Comparison of ENCODE assay signal across 20 cellular contexts in the genomic region with DNA sequence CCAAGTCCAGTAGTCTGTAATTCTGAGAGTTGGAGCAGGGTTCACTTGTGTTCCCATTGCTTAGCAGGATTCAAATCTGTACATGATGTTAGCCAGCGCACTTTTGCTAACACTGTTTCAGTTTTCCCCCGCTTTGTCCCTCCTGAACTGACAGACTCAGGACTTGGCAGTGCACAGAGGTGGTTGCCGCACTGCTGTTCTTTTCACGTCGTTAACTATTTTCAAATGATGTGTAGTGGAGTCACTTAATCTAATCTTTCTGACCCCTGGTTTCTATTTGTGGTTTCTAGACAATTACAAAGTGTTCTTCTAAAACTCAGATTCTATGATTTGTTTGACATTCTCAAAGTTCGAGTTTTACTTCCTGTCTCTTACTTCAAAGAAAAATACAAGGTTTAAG.
"Had no signal": no experiment of that assay in that cellular context is flagged by ENCODE, and none has a peak within 500 bp of the region (broad histone marks: within the 10 kb centered on the region; RNA-seq: fewer than 3 reads in every experiment).

No MANE protein-coding gene starts in this region.

- H3K27ac ChIP-seq: heart left ventricle, lower lobe of right lung, tibial artery, uterus, WERI-Rb-1 had no signal

- DNase-seq: activated CD4-positive, alpha-beta T cell treated with anti-CD3 and anti-CD28 coated beads for 1 hour; activated CD8-positive, alpha-beta memory T cell treated with anti-CD3 and anti-CD28 coated beads for 24 hours; activated CD8-positive, alpha-beta memory T cell treated with anti-CD3 and anti-CD28 coated beads, Interleukin-2, amount 50 U/mL, for 48 hours; activated gamma-delta T cell; activated T-cell treated with anti-CD3 and anti-CD28 coated beads, Interleukin-2, amount 50 U/mL, for 72 hours; amniotic stem cell; caudate nucleus; heart left ventricle; immature natural killer cell; lower lobe of right lung; nucleus accumbens; stimulated activated CD4-positive, alpha-beta T cell treated with anti-CD3 and anti-CD28 coated beads, Interleukin-12 subunit alpha, Interleukin-12 subunit beta, amount 100 ng/mL, for 4 hours; stimulated activated CD4-positive, alpha-beta T cell treated with anti-CD3 and anti-CD28 coated beads, Interleukin-1b, Interleukin-23, amount 100 ng/mL, for 48 hours; stimulated activated CD8-positive, alpha-beta memory T cell treated with anti-CD3 and anti-CD28 coated beads, Interleukin-4, amount 100 ng/mL, for 48 hours; stimulated activated naive CD4-positive, alpha-beta T cell treated with Interleukin-2 at 50 U/mL for 16 hours; tibial artery; uterus; WERI-Rb-1 had no signal

- H3K36me3 ChIP-seq: gastroesophageal sphincter, heart left ventricle, lower lobe of right lung, tibial artery, uterus, WERI-Rb-1 had no signal

- H3K4me3 ChIP-seq: gastroesophageal sphincter, heart left ventricle, lower lobe of right lung, tibial artery, uterus had no signal

- H3K4me1 ChIP-seq: heart left ventricle, lower lobe of right lung, uterus had no signal

- H3K9me3 ChIP-seq: gastroesophageal sphincter, heart left ventricle, lower lobe of right lung, tibial artery, uterus had no signal

- FAIRE-seq: colon had no signal

- ATAC-seq: activated T-cell treated with anti-CD3 and anti-CD28 coated beads, Interleukin-2, amount 50 U/mL, for 72 hours; gastroesophageal sphincter; lower lobe of right lung had no signal

- H3K27me3 ChIP-seq: gastroesophageal sphincter, heart left ventricle, tibial artery, uterus had no signal
